8 cellular contexts compared by ENCODE assay signal in the genomic region with DNA sequence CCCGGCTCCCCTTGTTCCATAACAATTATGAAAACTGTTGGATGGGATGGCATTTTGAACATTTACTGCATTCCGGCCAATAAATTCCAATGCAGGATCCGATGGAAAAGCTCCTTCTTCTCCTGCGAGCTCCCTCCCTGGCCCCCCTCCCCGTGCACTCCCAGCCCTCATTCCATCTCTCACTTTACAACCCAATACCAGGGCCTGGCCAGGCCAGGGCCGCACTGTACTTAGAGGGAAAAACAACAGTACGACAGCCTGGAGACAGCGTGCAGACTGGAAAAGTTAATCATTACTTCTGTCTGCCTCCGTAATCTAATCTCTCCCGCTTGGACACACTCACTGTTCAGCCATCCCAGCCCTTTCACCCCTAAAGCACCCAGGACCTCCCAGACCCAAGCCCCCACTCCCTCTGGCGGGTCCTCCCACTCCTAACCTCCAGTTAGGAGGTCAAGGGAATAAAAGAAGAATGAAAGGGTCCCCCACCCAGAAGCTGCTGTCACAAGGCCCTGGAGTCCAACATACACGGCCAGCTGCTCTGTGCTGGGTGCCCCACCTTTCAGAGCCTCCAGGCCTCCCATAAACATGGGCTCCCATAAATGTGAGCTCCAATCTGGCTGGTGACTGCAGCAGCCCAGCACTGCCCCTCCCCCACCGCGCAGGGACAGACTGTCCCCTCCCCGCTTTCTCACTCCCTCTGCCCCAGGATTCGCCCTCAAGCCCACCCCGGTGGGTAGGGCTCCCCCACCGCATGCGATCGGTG. TPM values are rescaled to one million over a fixed set of nuclear protein-coding genes. Genes with fewer than 3 reads are reported as not detected.
DNase-seq lines count a peak whose midpoint lies in the region; TF ChIP-seq lines count a peak whose summit lies in the region.

No MANE protein-coding gene starts in this region.

- peak overlapping the region; percentile 55 for H3K27ac ChIP-seq in suprapubic skin

- H3K9me3 ChIP-seq in adipocyte (ENCODE audit: control insufficient read depth, low read length) (no peaks in the 10 kb centered on the region), suprapubic skin (no peaks in the 10 kb centered on the region)

- H3K4me1 ChIP-seq in adipocyte (ENCODE audit: control insufficient read depth, insufficient read depth, low read length) (peaks cover 87% of the 10 kb centered on the region), suprapubic skin (peaks cover 82% of the 10 kb centered on the region)

- H3K27me3 ChIP-seq in adipocyte (replicated peaks; ENCODE audit: control insufficient read depth, insufficient read depth, low read length) (no peaks in the 10 kb centered on the region), kidney epithelial cell (ENCODE audit: control insufficient read depth, insufficient read depth, low read length) (no peaks in the 10 kb centered on the region), suprapubic skin (no peaks in the 10 kb centered on the region)

- peak overlapping the region; percentile 84 for H3K9ac ChIP-seq in adipocyte (ENCODE audit: low read length)

- H3K4me3 ChIP-seq in adipocyte (ENCODE audit: low read length) (peak overlapping the region; percentile 70), kidney epithelial cell (ENCODE audit: low read depth, low read length) (no peak overlapping the region), suprapubic skin (no peak overlapping the region)

- no peak for TF ChIP-seq EP300 in suprapubic skin (IDR thresholded peaks at IDR 0.05)

- peak; percentile 27 for DNase-seq in NCI-H2227 (lab: John Stamatoyannopoulos, UW; ENCODE audit: unreplicated experiment)
- no peak for DNase-seq in NCI-H2227 treated with DMSO at 0.1 percent for 48 hours (lab: John Stamatoyannopoulos, UW)
- DNase-seq in adipocyte (ENCODE audit: low read depth) = peak; percentile 88
- DNase-seq in kidney epithelial cell (ENCODE audit: low read depth) = peak; percentile 76
- no peak for DNase-seq in suprapubic skin (ENCODE audit: low spot score in 2 of 2)
- no peak for DNase-seq in NCI-H2107 treated with DMSO at 0.1 percent for 48 hours (lab: John Stamatoyannopoulos, UW; ENCODE audit: unreplicated experiment)
- DNase-seq in occipital lobe (lab: John Stamatoyannopoulos, UW) = no peak
- DNase-seq in globus pallidus (ENCODE audit: low spot score) = no peak

- WGBS in suprapubic skin = 60% methylated on average over 20 of the region's 20 CpGs

- no peak for TF ChIP-seq CTCF in kidney epithelial cell (IDR thresholded peaks at IDR 0.05; ENCODE audit: insufficient read depth, low read length, poor library complexity, severe bottlenecking)
- no peak for TF ChIP-seq CTCF in suprapubic skin (IDR thresholded peaks at IDR 0.05)

- no peak for TF ChIP-seq POLR2A in suprapubic skin (IDR thresholded peaks at IDR 0.05)

- no peaks in the 10 kb centered on the region for H3K36me3 ChIP-seq in adipocyte (ENCODE audit: control insufficient read depth, insufficient read depth, low read length, severe bottlenecking)
- no peaks in the 10 kb centered on the region for H3K36me3 ChIP-seq in kidney epithelial cell (ENCODE audit: control insufficient read depth, insufficient read depth, low read length)
- H3K36me3 ChIP-seq in suprapubic skin = no peaks in the 10 kb centered on the region

RNA-seq across cellular contexts. Expression of a gene that starts 20.6 kb away (rescaled TPM):
- total RNA-seq in kidney epithelial cell = 54.3 and 68.1 TPM in 2 replicates
- total RNA-seq in suprapubic skin = 10 to 100 TPM; 19.7 to 41.6 (median 27.8) TPM
- 18.7 TPM for total RNA-seq in occipital lobe

Comparison
In these comparisons a context has a peak if more than half of its experiments do, and no peak if none do; other contexts are left out.
1. DNase-seq: peak in NCI-H2227 (single experiment), adipocyte (single experiment) and kidney epithelial cell (single experiment); none in NCI-H2227 treated with DMSO at 0.1 percent for 48 hours (single experiment), suprapubic skin (0 of 2), NCI-H2107 treated with DMSO at 0.1 percent for 48 hours (single experiment), occipital lobe (single experiment) and globus pallidus (single experiment).